In genomic region chr18:21386523-21387240, GRCh38 we compare ENCODE assay signal across 16 cellular contexts.
DNase-seq lines count a peak whose midpoint lies in the region; TF ChIP-seq lines count a peak whose summit lies in the region.
"Had no signal": no experiment of that assay in that cellular context is flagged by ENCODE, and none has a peak within 500 bp of the region (broad histone marks: within the 10 kb centered on the region; RNA-seq: fewer than 3 reads in every experiment).

No MANE protein-coding gene starts in this region.

- no peaks in the 10 kb centered on the region for H3K79me1 ChIP-seq in mesendoderm (ENCODE audit: low read length)

- no peaks in the 10 kb centered on the region for H3K36me3 Mint-ChIP-seq in endodermal cell (ENCODE audit: low read depth)
- H3K36me3 Mint-ChIP-seq: CD8-positive, alpha-beta T cell had no signal

- peaks cover 84% of the 10 kb centered on the region for H3K27me3 ChIP-seq in H7 (ENCODE audit: control insufficient read depth, insufficient read depth, low read length)
- H3K27me3 ChIP-seq in endodermal cell (ENCODE audit: control insufficient read depth, insufficient read depth, low read length, poor library complexity, severe bottlenecking) = peaks cover 95% of the 10 kb centered on the region
- peaks cover 30% of the 10 kb centered on the region for H3K27me3 ChIP-seq in mesendoderm (ENCODE audit: insufficient read depth, low read length, poor library complexity)
- H3K27me3 ChIP-seq: Peyer's patch had no signal

- H3K9ac ChIP-seq in endodermal cell (ENCODE audit: extremely low read depth, low read length, poor library complexity, severe bottlenecking) (no peak overlapping the region), mesendoderm (ENCODE audit: low read length) (no peak overlapping the region)

- H3K9me3 ChIP-seq in endodermal cell (ENCODE audit: control insufficient read depth, low read length) = no peaks in the 10 kb centered on the region
- H3K9me3 ChIP-seq: HAP-1, Peyer's patch had no signal

- H4K5ac ChIP-seq in mesendoderm (ENCODE audit: low read length) = no peak overlapping the region

- peak overlapping the region; percentile 58 for H3K27ac Mint-ChIP-seq in endodermal cell
- H3K27ac Mint-ChIP-seq: CD8-positive, alpha-beta T cell; T-helper 1 cell treated with Interleukin-12 subunit alpha and Interleukin-12 subunit beta and Interleukin-4 antibody, amounts not matched to agents 30 μg/mL and 1 μg/mL, for 36 hours had no signal

- H3K18ac ChIP-seq in mesendoderm (ENCODE audit: low read length) = peak overlapping the region; percentile 51

- TF ChIP-seq CTCF in endodermal cell (conservative IDR thresholded peaks at IDR 0.05) = no peak

- 22 to 48% methylated on average over 6 to 11 of the region's 11 CpGs for WGBS in endodermal cell (ENCODE audit: insufficient coverage in 1 of 2, insufficient read length in 1 of 2), 2 experiments
- WGBS in mesendoderm (ENCODE audit: extremely low coverage, insufficient coverage, low lambda C conversion rate) = no CpG with 5 or more reads among the region's 11 CpGs

- H3K36me3 ChIP-seq in H7 (replicated peaks; ENCODE audit: control insufficient read depth, insufficient read depth, low read length) (no peaks in the 10 kb centered on the region), endodermal cell (ENCODE audit: control insufficient read depth, insufficient read depth, low read length) (no peaks in the 10 kb centered on the region), mesendoderm (ENCODE audit: control insufficient read depth, insufficient read depth, low read length) (no peaks in the 10 kb centered on the region)
- H3K36me3 ChIP-seq: Peyer's patch had no signal

- H3K27ac ChIP-seq in endodermal cell (ENCODE audit: low read depth, low read length) = no peak overlapping the region
- H3K27ac ChIP-seq in mesendoderm (ENCODE audit: low read depth, low read length) = no peak overlapping the region
- H3K27ac ChIP-seq: Peyer's patch had no signal

- no peak overlapping the region for H3K23ac ChIP-seq in mesendoderm (ENCODE audit: low read length)

- H3K4me1 Mint-ChIP-seq in endodermal cell = peaks cover 27% of the 10 kb centered on the region

- no peak overlapping the region for H2BK120ac ChIP-seq in mesendoderm (ENCODE audit: low read depth, low read length)

- H3K79me2 ChIP-seq in mesendoderm (ENCODE audit: control insufficient read depth, insufficient read depth, low read length) = no peaks in the 10 kb centered on the region

- H3K4me3 ChIP-seq in H7 (ENCODE audit: insufficient read depth, low read depth, low read length) (no peak overlapping the region), endodermal cell (ENCODE audit: low read length) (no peak overlapping the region), mesendoderm (ENCODE audit: low read length) (no peak overlapping the region)
- H3K4me3 ChIP-seq: HAP-1, Peyer's patch had no signal

- H3K4ac ChIP-seq in mesendoderm (ENCODE audit: low read depth, low read length) = no peak overlapping the region

- H3K9me3 Mint-ChIP-seq in endodermal cell = peaks cover 3% of the 10 kb centered on the region
- H3K9me3 Mint-ChIP-seq: CD8-positive, alpha-beta T cell; T-helper 1 cell treated with Interleukin-12 subunit alpha and Interleukin-12 subunit beta and Interleukin-4 antibody, amounts not matched to agents 30 μg/mL and 1 μg/mL, for 36 hours had no signal

- no peak overlapping the region for H3K4me3 Mint-ChIP-seq in endodermal cell
- H3K4me3 Mint-ChIP-seq: CD8-positive, alpha-beta T cell; T-helper 1 cell treated with Interleukin-12 subunit alpha and Interleukin-12 subunit beta and Interleukin-4 antibody, amounts not matched to agents 30 μg/mL and 1 μg/mL, for 36 hours had no signal

- H3K4me2 ChIP-seq in mesendoderm (ENCODE audit: low read length) = no peak overlapping the region

- H3K56ac ChIP-seq in mesendoderm (ENCODE audit: low read length) = no peak overlapping the region

- no peak overlapping the region for H2BK5ac ChIP-seq in mesendoderm (ENCODE audit: low read length)

- no peak overlapping the region for H2BK15ac ChIP-seq in mesendoderm (replicated peaks; ENCODE audit: low read depth)

- peaks cover 96% of the 10 kb centered on the region for H3K27me3 Mint-ChIP-seq in endodermal cell (ENCODE audit: insufficient read depth)

- H3K4me1 ChIP-seq in endodermal cell (ENCODE audit: control insufficient read depth, insufficient read depth, low read length) (peaks cover 4% of the 10 kb centered on the region), mesendoderm (ENCODE audit: control insufficient read depth, low read depth, low read length) (no peaks in the 10 kb centered on the region)
- H3K4me1 ChIP-seq: Peyer's patch had no signal

- H4K8ac ChIP-seq in mesendoderm (ENCODE audit: low read depth, low read length) = no peak overlapping the region

- H2AK5ac ChIP-seq in mesendoderm (ENCODE audit: low read length) = no peak overlapping the region

- DNase-seq in H7 (peak; percentile 77), HuH-7 (ENCODE audit: low spot score) (peak; percentile 49), endodermal cell (peak; percentile 78), mesendoderm (peak; percentile 97), MV-4-11 (lab: John Stamatoyannopoulos, UW) (no peak), NCI-H128 (lab: John Stamatoyannopoulos, UW; ENCODE audit: unreplicated experiment) (no peak), NCI-H82 (lab: John Stamatoyannopoulos, UW) (no peak)
- DNase-seq: CD8-positive, alpha-beta T cell; DMS 273 treated with DMSO at 0.1 percent for 48 hours; NCI-H187; NCI-H2171; NCI-H510A treated with DMSO at 0.1 percent for 48 hours; Peyer's patch; SHP77 had no signal

Comparison
In these comparisons a context has a peak if more than half of its experiments do, and no peak if none do; other contexts are left out.
1. DNase-seq: peak in H7 (single experiment), HuH-7 (single experiment), endodermal cell (single experiment) and mesendoderm (single experiment); none in MV-4-11 (single experiment), NCI-H128 (single experiment) and NCI-H82 (single experiment).